In the genomic region with DNA sequence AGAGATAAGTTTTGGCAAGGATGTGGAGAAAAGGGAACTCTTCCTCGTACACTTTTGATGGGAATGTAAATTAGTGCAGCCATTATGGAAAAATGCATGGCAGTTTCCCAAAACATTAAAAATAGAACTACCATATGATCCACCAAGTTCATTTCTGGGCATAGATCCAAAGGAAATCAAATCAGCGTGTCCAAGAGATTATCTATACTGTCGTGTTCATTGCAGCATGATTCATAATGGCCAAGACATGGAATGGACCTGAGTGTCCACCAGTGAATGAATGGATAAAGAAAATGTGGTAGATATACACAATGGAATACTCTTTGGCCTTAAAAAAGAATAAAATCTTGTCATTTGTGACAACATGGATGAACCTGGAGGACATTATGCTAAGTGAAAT, we compare ENCODE assay signal across 14 cellular contexts.
DNase-seq lines count a peak whose midpoint lies in the region; ATAC-seq and TF ChIP-seq lines count a peak whose summit lies in the region.
"Had no signal": no experiment of that assay in that cellular context is flagged by ENCODE, and none has a peak within 500 bp of the region (broad histone marks: within the 10 kb centered on the region; RNA-seq: fewer than 3 reads in every experiment).

No MANE protein-coding gene starts in this region.

- no peak overlapping the region for H3K9ac ChIP-seq in PC-3 (ENCODE audit: low read length)

- H3K27ac ChIP-seq in PC-3 (ENCODE audit: low read length) (no peak overlapping the region), sigmoid colon (no peak overlapping the region)

- H4K20me1 ChIP-seq in PC-3 (ENCODE audit: low read length), result no peaks in the 10 kb centered on the region

- H3K9me2 ChIP-seq in PC-3 (replicated peaks; ENCODE audit: low read length), result no peaks in the 10 kb centered on the region

- H2AFZ ChIP-seq in PC-3 (ENCODE audit: low read length), result no peak overlapping the region

- TF ChIP-seq EP300 in sigmoid colon (IDR thresholded peaks at IDR 0.05), result no peak

- H3K36me3 ChIP-seq in PC-3 (ENCODE audit: low read depth, low read length) (no peaks in the 10 kb centered on the region), sigmoid colon (no peaks in the 10 kb centered on the region)

- H3K4me1 ChIP-seq in PC-3 (ENCODE audit: insufficient read depth, low read length) (peaks cover 9% of the 10 kb centered on the region), sigmoid colon (no peaks in the 10 kb centered on the region)

- H3K4me2 ChIP-seq in PC-3 (ENCODE audit: low read length), result no peak overlapping the region

- TF ChIP-seq CTCF in PC-3 (conservative IDR thresholded peaks at IDR 0.05; ENCODE audit: low read depth, low read length) (no peak), sigmoid colon (IDR thresholded peaks at IDR 0.05) (no peak)

- 27 to 62% methylated on average over 3 of the region's 3 CpGs for WGBS in sigmoid colon, 2 donors

- TF ChIP-seq POLR2A in sigmoid colon (IDR thresholded peaks at IDR 0.05), result no peak

- no peaks in the 10 kb centered on the region for H3F3A ChIP-seq in PC-3 (ENCODE audit: low read length, unreplicated experiment)

- no TSS peak for BruUV-seq in PC-3 (replicated peaks; lab: Mats Ljungman, UMichigan)

- H3K79me2 ChIP-seq in PC-3 (ENCODE audit: low read length), result no peaks in the 10 kb centered on the region

- no peaks in the 10 kb centered on the region for H3K27me3 ChIP-seq in PC-3 (ENCODE audit: low read length)
- H3K27me3 ChIP-seq in sigmoid colon, result no peaks in the 10 kb centered on the region

- ATAC-seq in PC-3, result no peak
- ATAC-seq: mucosa of descending colon had no signal

- DNase-seq in EH (ENCODE audit: low read depth), result peak; percentile 97
- DNase-seq in PC-3, result peak; percentile 31
- peak; percentile 60 for DNase-seq in dedifferentiated amniotic fluid mesenchymal stem cell (ENCODE audit: extremely low spot score)
- peak; percentile 76 for DNase-seq in non-pigmented ciliary epithelial cell (ENCODE audit: low read depth)
- DNase-seq in DMS 273 (lab: John Stamatoyannopoulos, UW; ENCODE audit: unreplicated experiment), result no peak
- DNase-seq in sigmoid colon, result no peak
- no peak for DNase-seq in COR-L47 (lab: John Stamatoyannopoulos, UW)
- no peak for DNase-seq in cerebellum (ENCODE audit: low spot score)
- DNase-seq: activated CD4-positive, alpha-beta memory T cell treated with anti-CD3 and anti-CD28 coated beads, Interleukin-2, amount 10 ng/mL, durations not matched to agents 7 days and 5 days; activated effector memory CD4-positive, alpha-beta T cell treated with anti-CD3 and anti-CD28 coated beads, Interleukin-2, amount 50 U/mL, for 16 hours; endodermal cell; head of caudate nucleus; mucosa of descending colon; NCI-H2171 had no signal

- H3K9me3 ChIP-seq in PC-3 (ENCODE audit: low read length) (no peaks in the 10 kb centered on the region), sigmoid colon (no peaks in the 10 kb centered on the region)
- H3K9me3 ChIP-seq: mucosa of descending colon had no signal

- H3K4me3 ChIP-seq in PC-3 (ENCODE audit: low read length), result no peak overlapping the region
- no peak overlapping the region for H3K4me3 ChIP-seq in sigmoid colon
- H3K4me3 ChIP-seq: mucosa of descending colon had no signal

- intact Hi-C loops in PC-3 (cut with micrococcal nuclease) (no loop called here), sigmoid colon (cut with DNase I) (no loop called here)

- CTCF ChIA-PET in PC-3 (lab: Charles Lee), result no interaction called here

- POLR2A ChIA-PET in PC-3 (lab: Charles Lee; ENCODE audit: unreplicated experiment), result no interaction called here

Comparison
In these comparisons a context has a peak if more than half of its experiments do, and no peak if none do; other contexts are left out.
1. DNase-seq: peak in EH (single experiment), PC-3 (single experiment), dedifferentiated amniotic fluid mesenchymal stem cell (single experiment) and non-pigmented ciliary epithelial cell (single experiment); none in DMS 273 (single experiment), sigmoid colon (single experiment), COR-L47 (single experiment) and cerebellum (single experiment).